ENCODE assay signal across 24 cellular contexts in the genomic region with DNA sequence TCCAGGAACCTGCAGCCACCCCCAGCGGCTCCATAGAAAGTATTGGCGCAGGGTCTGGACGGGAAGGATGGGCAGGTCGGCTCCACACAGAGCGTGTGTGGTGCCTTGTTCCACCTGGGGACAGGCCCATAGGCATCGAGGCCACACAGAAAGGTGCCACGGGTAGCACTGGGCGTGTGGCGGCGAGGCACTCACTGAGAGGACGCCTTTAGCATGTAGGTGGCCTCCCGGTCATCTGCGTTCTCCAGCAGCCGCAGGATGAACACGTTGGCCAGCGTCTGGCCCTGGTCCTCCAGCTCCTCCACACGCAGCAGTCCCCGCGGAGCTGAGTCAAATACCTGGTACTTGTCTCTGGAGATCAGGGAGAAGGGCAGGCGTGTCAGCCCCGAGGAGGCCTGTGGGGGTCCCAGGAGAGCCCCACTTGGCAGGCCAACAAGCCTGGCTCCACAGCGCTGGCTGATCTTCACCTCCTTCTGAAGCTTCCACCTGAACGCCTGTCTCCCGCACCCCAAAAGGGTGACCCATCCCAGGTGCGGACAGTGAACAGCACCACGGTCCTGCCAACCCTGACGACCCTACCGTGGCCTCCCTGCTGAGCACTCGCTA. TPM values are rescaled to one million over a fixed set of nuclear protein-coding genes. Genes with fewer than 3 reads are reported as not detected.
A peak's percentile ranks its signal among the peaks of the same experiment; 100 is the strongest.
DNase-seq lines count a peak whose midpoint lies in the region; ATAC-seq and TF ChIP-seq lines count a peak whose summit lies in the region.
"Had no signal": no experiment of that assay in that cellular context is flagged by ENCODE, and none has a peak within 500 bp of the region (broad histone marks: within the 10 kb centered on the region; RNA-seq: fewer than 3 reads in every experiment).

No MANE protein-coding gene starts in this region.

- no peaks in the 10 kb centered on the region for H3K9me3 ChIP-seq in uterus
- H3K9me3 ChIP-seq: Peyer's patch had no signal

- TF ChIP-seq CTCF in uterus (IDR thresholded peaks at IDR 0.05) = no peak

- H3K36me3 Mint-ChIP-seq in activated naive CD8-positive, alpha-beta T cell treated with anti-CD3 and anti-CD28 coated beads, Interleukin-2, amount 10 ng/mL, durations not matched to agents 7 days and 5 days = no peaks in the 10 kb centered on the region
- H3K36me3 Mint-ChIP-seq in activated naive CD8-positive, alpha-beta T cell treated with anti-CD3 and anti-CD28 coated beads for 36 hours = no peaks in the 10 kb centered on the region
- H3K36me3 Mint-ChIP-seq: CD8-positive, alpha-beta memory T cell had no signal

- no peaks in the 10 kb centered on the region for H3K27me3 Mint-ChIP-seq in activated naive CD8-positive, alpha-beta T cell treated with anti-CD3 and anti-CD28 coated beads, Interleukin-2, amount 10 ng/mL, durations not matched to agents 7 days and 5 days
- no peaks in the 10 kb centered on the region for H3K27me3 Mint-ChIP-seq in activated naive CD8-positive, alpha-beta T cell treated with anti-CD3 and anti-CD28 coated beads for 36 hours

- DNase-seq in activated naive CD8-positive, alpha-beta T cell treated with anti-CD3 and anti-CD28 coated beads, Interleukin-2, amount 10 ng/mL, durations not matched to agents 7 days and 5 days = peak; percentile 29
- DNase-seq in activated naive CD8-positive, alpha-beta T cell treated with anti-CD3 and anti-CD28 coated beads for 36 hours = no peak
- DNase-seq in left colon (no peak), posterior vena cava (ENCODE audit: low spot score) (peak; percentile 80), uterus (no peak), cerebellar cortex (ENCODE audit: low spot score) (no peak)
- DNase-seq: AML-193, Calu3, DMS153, GM23248, HCEC 1CT, IMR-90, NCI-H1105, NCI-H146, NCI-H2029, NCI-H226, NCI-H510A treated with DMSO at 0.1 percent for 48 hours, NCI-H748 treated with DMSO at 0.1 percent for 48 hours had no signal

- H3K4me3 ChIP-seq in uterus = no peak overlapping the region
- H3K4me3 ChIP-seq: GM23248, Peyer's patch had no signal

- intact Hi-C loops in left colon (cut with DNase I, micrococcal nuclease) = no loop called here
- intact Hi-C loops in posterior vena cava (cut with DNase I) = no loop called here
- intact Hi-C loops in uterus (cut with DNase I; ENCODE audit: low total_unique reads) = no loop called here

- POLR2A ChIA-PET in activated naive CD8-positive, alpha-beta T cell treated with anti-CD3 and anti-CD28 coated beads, Interleukin-2, amount 10 ng/mL, durations not matched to agents 7 days and 5 days (lab: Charles Lee) = no interaction called here

- ATAC-seq in activated naive CD8-positive, alpha-beta T cell treated with anti-CD3 and anti-CD28 coated beads, Interleukin-2, amount 10 ng/mL, durations not matched to agents 7 days and 5 days (ENCODE audit: low read depth) = no peak
- ATAC-seq in left colon = peak; percentile 6
- no peak for ATAC-seq in HG02678 (IDR thresholded peaks at IDR 0.05; ENCODE audit: unreplicated experiment)

- H3K27ac Mint-ChIP-seq in activated naive CD8-positive, alpha-beta T cell treated with anti-CD3 and anti-CD28 coated beads, Interleukin-2, amount 10 ng/mL, durations not matched to agents 7 days and 5 days = no peak overlapping the region
- no peak overlapping the region for H3K27ac Mint-ChIP-seq in activated naive CD8-positive, alpha-beta T cell treated with anti-CD3 and anti-CD28 coated beads for 36 hours
- H3K27ac Mint-ChIP-seq: CD8-positive, alpha-beta memory T cell had no signal

- no peaks in the 10 kb centered on the region for H3K4me1 ChIP-seq in uterus
- H3K4me1 ChIP-seq: Peyer's patch had no signal

- H3K4me1 Mint-ChIP-seq in activated naive CD8-positive, alpha-beta T cell treated with anti-CD3 and anti-CD28 coated beads, Interleukin-2, amount 10 ng/mL, durations not matched to agents 7 days and 5 days = no peaks in the 10 kb centered on the region
- H3K4me1 Mint-ChIP-seq in activated naive CD8-positive, alpha-beta T cell treated with anti-CD3 and anti-CD28 coated beads for 36 hours = no peaks in the 10 kb centered on the region
- H3K4me1 Mint-ChIP-seq: CD8-positive, alpha-beta memory T cell had no signal

- no peak overlapping the region for H3K4me3 Mint-ChIP-seq in activated naive CD8-positive, alpha-beta T cell treated with anti-CD3 and anti-CD28 coated beads, Interleukin-2, amount 10 ng/mL, durations not matched to agents 7 days and 5 days
- no peak overlapping the region for H3K4me3 Mint-ChIP-seq in activated naive CD8-positive, alpha-beta T cell treated with anti-CD3 and anti-CD28 coated beads for 36 hours

- H3K27me3 ChIP-seq in uterus = no peaks in the 10 kb centered on the region
- H3K27me3 ChIP-seq: Peyer's patch had no signal

- H3K27ac ChIP-seq in angular gyrus (ENCODE audit: low read depth, low read length) = peak overlapping the region; percentile 22
- no peak overlapping the region for H3K27ac ChIP-seq in uterus
- H3K27ac ChIP-seq: C4-2B, GM23248, KMS-11, Peyer's patch had no signal

- H3K36me3 ChIP-seq in uterus = no peaks in the 10 kb centered on the region

- H3K9me3 Mint-ChIP-seq in activated naive CD8-positive, alpha-beta T cell treated with anti-CD3 and anti-CD28 coated beads, Interleukin-2, amount 10 ng/mL, durations not matched to agents 7 days and 5 days = no peaks in the 10 kb centered on the region
- H3K9me3 Mint-ChIP-seq in activated naive CD8-positive, alpha-beta T cell treated with anti-CD3 and anti-CD28 coated beads for 36 hours = no peaks in the 10 kb centered on the region
- H3K9me3 Mint-ChIP-seq: CD8-positive, alpha-beta memory T cell had no signal

- no peak for TF ChIP-seq POLR2A in uterus (IDR thresholded peaks at IDR 0.05)

RNA-seq across cellular contexts. Expression of gene SNORC, which starts 13.2 kb away (rescaled TPM):
- 1 to 10 TPM; 1.5 to 2.1 TPM for total RNA-seq in activated naive CD8-positive, alpha-beta T cell treated with anti-CD3 and anti-CD28 coated beads, Interleukin-2, amount 10 ng/mL, durations not matched to agents 7 days and 5 days
- 1 to 10 TPM; 1.5 to 2.4 TPM for total RNA-seq in activated naive CD8-positive, alpha-beta T cell treated with anti-CD3 and anti-CD28 coated beads for 36 hours
- total RNA-seq in left colon (10 to 100 TPM; 35.0 to 38.2 TPM), posterior vena cava (under 1 TPM; 0.79 to 1.00 TPM), uterus (1 to 10 TPM in 1 of 4 donors, under 1 TPM in 1, not detected in 2; 0.35 to 2.0 TPM)
- total RNA-seq: GM23248 had no signal

Comparison
In these comparisons a context has a peak if more than half of its experiments do, and no peak if none do; other contexts are left out.
1. DNase-seq: peak in activated naive CD8-positive, alpha-beta T cell treated with anti-CD3 and anti-CD28 coated beads, Interleukin-2, amount 10 ng/mL, durations not matched to agents 7 days and 5 days (single experiment) and posterior vena cava (single experiment); none in activated naive CD8-positive, alpha-beta T cell treated with anti-CD3 and anti-CD28 coated beads for 36 hours (single experiment), left colon (0 of 2), uterus (0 of 2) and cerebellar cortex (single experiment).
2. RNA of gene SNORC, which starts 13.2 kb away (total RNA-seq): 35.0 to 38.2 TPM in left colon; 1.5 to 2.4 TPM in activated naive CD8-positive, alpha-beta T cell treated with anti-CD3 and anti-CD28 coated beads for 36 hours, 1.5 to 2.1 TPM in activated naive CD8-positive, alpha-beta T cell treated with anti-CD3 and anti-CD28 coated beads, Interleukin-2, amount 10 ng/mL, durations not matched to agents 7 days and 5 days, 0.79 to 1.00 TPM in posterior vena cava and 0.35 to 2.0 TPM in uterus; every median in the first group is over 10 times any median in the second.